Comparison of ENCODE assay signal across 8 cellular contexts in genomic region chr9:22084336-22085035, GRCh38.
A peak's percentile ranks its signal among the peaks of the same experiment; 100 is the strongest.
DNase-seq lines count a peak whose midpoint lies in the region; ATAC-seq and TF ChIP-seq lines count a peak whose summit lies in the region.
"Had no signal": no experiment of that assay in that cellular context is flagged by ENCODE, and none has a peak within 500 bp of the region (broad histone marks: within the 10 kb centered on the region; RNA-seq: fewer than 3 reads in every experiment).

No MANE protein-coding gene starts in this region.

- ATAC-seq in GM21723 (IDR thresholded peaks at IDR 0.05; ENCODE audit: unreplicated experiment): no peak

- H3K4me3 ChIP-seq in foreskin fibroblast (ENCODE audit: low read depth in 1 of 2, low read length in 2 of 2): no peak overlapping the region

- DNase-seq in HPDE6-E6E7 (ENCODE audit: extremely low spot score) (peak; percentile 67), SK-N-DZ (ENCODE audit: low spot score) (peak; percentile 0), foreskin fibroblast (peak; percentile 87 to 92), stromal cell of bone marrow (ENCODE audit: low read depth) (peak; percentile 72), NCI-H2227 (lab: John Stamatoyannopoulos, UW; ENCODE audit: unreplicated experiment) (no peak), cortex of kidney (lab: John Stamatoyannopoulos, UW) (no peak)
- DNase-seq: stimulated activated CD4-positive, alpha-beta T cell treated with anti-CD3 and anti-CD28 coated beads, Interleukin-12 subunit alpha, Interleukin-12 subunit beta, amount 100 ng/mL, for 4 hours had no signal

- TF ChIP-seq CTCF in foreskin fibroblast (IDR thresholded peaks at IDR 0.05; ENCODE audit: low read depth, low read length): no peak

Comparison
In these comparisons a context has a peak if more than half of its experiments do, and no peak if none do; other contexts are left out.
1. DNase-seq: peak in HPDE6-E6E7 (single experiment), SK-N-DZ (single experiment), foreskin fibroblast (2 of 2) and stromal cell of bone marrow (single experiment); none in NCI-H2227 (single experiment) and cortex of kidney (single experiment).